14 cellular contexts compared by ENCODE assay signal in the genomic region with DNA sequence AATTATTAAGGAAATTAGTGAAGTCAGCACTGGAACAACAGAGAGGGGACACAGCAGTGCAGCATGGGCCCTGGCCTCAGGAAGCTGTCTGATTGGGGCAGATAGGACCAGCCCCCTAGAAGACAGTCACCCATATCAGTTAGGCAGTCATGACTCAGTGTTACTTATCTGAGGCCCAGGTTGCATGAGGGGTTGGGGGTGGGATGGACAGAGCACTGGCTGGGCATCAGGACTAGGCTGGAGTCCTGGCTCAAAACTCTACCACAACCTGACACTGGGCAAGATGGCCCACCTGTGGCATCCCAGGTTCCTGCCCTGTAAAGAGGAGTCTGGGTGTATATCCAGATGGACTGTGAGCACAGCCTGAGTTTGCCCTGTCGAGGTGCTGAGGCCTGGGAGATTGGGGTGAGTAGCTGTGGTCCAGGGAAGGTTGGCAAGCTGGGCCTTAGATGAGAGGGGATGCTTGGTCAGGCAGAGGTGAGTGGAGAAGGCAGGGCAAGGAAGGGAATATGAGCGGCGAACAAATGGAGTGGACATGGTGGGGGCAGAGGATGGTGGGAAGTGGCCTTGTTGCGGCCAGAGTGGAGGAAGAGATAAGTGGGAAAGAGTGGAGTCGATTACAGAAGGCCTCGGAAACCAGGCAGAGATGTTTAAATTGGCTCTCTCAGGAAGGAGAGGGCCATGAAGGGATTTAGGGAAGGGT. TPM values are rescaled to one million over a fixed set of nuclear protein-coding genes. Genes with fewer than 3 reads are reported as not detected.
DNase-seq lines count a peak whose midpoint lies in the region; ATAC-seq and TF ChIP-seq lines count a peak whose summit lies in the region.
"Had no signal": no experiment of that assay in that cellular context is flagged by ENCODE, and none has a peak within 500 bp of the region (broad histone marks: within the 10 kb centered on the region; RNA-seq: fewer than 3 reads in every experiment).

No MANE protein-coding gene starts in this region.

- no peaks in the 10 kb centered on the region for H3K27me3 ChIP-seq in CD4-positive, CD25-positive, alpha-beta regulatory T cell (ENCODE audit: control insufficient read depth, insufficient read depth, low read length)
- H3K27me3 ChIP-seq in naive thymus-derived CD4-positive, alpha-beta T cell (ENCODE audit: control insufficient read depth in 2 of 2, insufficient read depth in 2 of 2, low read length in 2 of 2): no peaks in the 10 kb centered on the region
- H3K27me3 ChIP-seq: SJCRH30, testis had no signal

- no peaks in the 10 kb centered on the region for H3K9me3 Mint-ChIP-seq in CD4-positive, CD25-positive, alpha-beta regulatory T cell
- no peaks in the 10 kb centered on the region for H3K9me3 Mint-ChIP-seq in HFFc6
- H3K9me3 Mint-ChIP-seq in activated naive CD8-positive, alpha-beta T cell treated with anti-CD3 and anti-CD28 coated beads, Interleukin-2, amount 10 ng/mL, durations not matched to agents 7 days and 5 days: no peaks in the 10 kb centered on the region
- H3K9me3 Mint-ChIP-seq in naive thymus-derived CD4-positive, alpha-beta T cell: no peaks in the 10 kb centered on the region
- H3K9me3 Mint-ChIP-seq: CD8-positive, alpha-beta T cell had no signal

- no peak overlapping the region for H3K4me3 ChIP-seq in CD4-positive, CD25-positive, alpha-beta regulatory T cell (ENCODE audit: low read depth, low read length)
- no peak overlapping the region for H3K4me3 ChIP-seq in naive thymus-derived CD4-positive, alpha-beta T cell (ENCODE audit: low read length)
- H3K4me3 ChIP-seq: mucosa of descending colon, SJCRH30, testis had no signal

- no peak for TF ChIP-seq CTCF in HFFc6 (IDR thresholded peaks at IDR 0.05)

- H3K27me3 Mint-ChIP-seq in CD4-positive, CD25-positive, alpha-beta regulatory T cell: no peaks in the 10 kb centered on the region
- H3K27me3 Mint-ChIP-seq in HFFc6 (ENCODE audit: insufficient read depth): peaks cover 2% of the 10 kb centered on the region; the same call in 1 of the 2 replicates
- H3K27me3 Mint-ChIP-seq in activated naive CD8-positive, alpha-beta T cell treated with anti-CD3 and anti-CD28 coated beads, Interleukin-2, amount 10 ng/mL, durations not matched to agents 7 days and 5 days: no peaks in the 10 kb centered on the region
- H3K27me3 Mint-ChIP-seq in naive thymus-derived CD4-positive, alpha-beta T cell: no peaks in the 10 kb centered on the region

- no peak overlapping the region for H3K27ac ChIP-seq in CD4-positive, CD25-positive, alpha-beta regulatory T cell (ENCODE audit: insufficient read depth, low read length, poor library complexity, severe bottlenecking)
- no peak overlapping the region for H3K27ac ChIP-seq in naive thymus-derived CD4-positive, alpha-beta T cell (ENCODE audit: low read depth, low read length)
- H3K27ac ChIP-seq: SJCRH30, testis had no signal

- POLR2A ChIA-PET in activated naive CD8-positive, alpha-beta T cell treated with anti-CD3 and anti-CD28 coated beads, Interleukin-2, amount 10 ng/mL, durations not matched to agents 7 days and 5 days (lab: Charles Lee): no interaction called here
- POLR2A ChIA-PET in naive thymus-derived CD4-positive, alpha-beta T cell (lab: Charles Lee): interaction anchor here (1.5 to 4.6 kb wide), 2 partner anchors 13 to 31 kb away, joined by 3 to 48 read pairs; no protein-coding TSS in a partner anchor

- no peak overlapping the region for H3K27ac Mint-ChIP-seq in CD4-positive, CD25-positive, alpha-beta regulatory T cell
- peak overlapping the region; percentile 63 for H3K27ac Mint-ChIP-seq in HFFc6
- H3K27ac Mint-ChIP-seq in activated naive CD8-positive, alpha-beta T cell treated with anti-CD3 and anti-CD28 coated beads, Interleukin-2, amount 10 ng/mL, durations not matched to agents 7 days and 5 days: peak overlapping the region; percentile 67
- peak overlapping the region in 6 of 9 donors; percentile 14 to 72 (median 34) for H3K27ac Mint-ChIP-seq in naive thymus-derived CD4-positive, alpha-beta T cell
- H3K27ac Mint-ChIP-seq: CD8-positive, alpha-beta T cell had no signal

- peaks cover 0 to 22% (median 8%) of the 10 kb centered on the region in 4 donors for H3K4me1 Mint-ChIP-seq in CD4-positive, CD25-positive, alpha-beta regulatory T cell
- peaks cover 39% of the 10 kb centered on the region for H3K4me1 Mint-ChIP-seq in HFFc6 (ENCODE audit: low read depth)
- H3K4me1 Mint-ChIP-seq in activated naive CD8-positive, alpha-beta T cell treated with anti-CD3 and anti-CD28 coated beads, Interleukin-2, amount 10 ng/mL, durations not matched to agents 7 days and 5 days: peaks cover 23% of the 10 kb centered on the region
- peaks cover 7 to 31% (median 15%) of the 10 kb centered on the region in 7 donors for H3K4me1 Mint-ChIP-seq in naive thymus-derived CD4-positive, alpha-beta T cell

- H3K36me3 Mint-ChIP-seq in CD4-positive, CD25-positive, alpha-beta regulatory T cell: no peaks in the 10 kb centered on the region
- peaks cover 1% of the 10 kb centered on the region; the same call in 1 of the 2 replicates for H3K36me3 Mint-ChIP-seq in HFFc6 (ENCODE audit: low read depth)
- H3K36me3 Mint-ChIP-seq in activated naive CD8-positive, alpha-beta T cell treated with anti-CD3 and anti-CD28 coated beads, Interleukin-2, amount 10 ng/mL, durations not matched to agents 7 days and 5 days: peaks cover under 1% of the 10 kb centered on the region
- peaks cover 0 to 3% (median 0%) of the 10 kb centered on the region in 5 donors for H3K36me3 Mint-ChIP-seq in naive thymus-derived CD4-positive, alpha-beta T cell

- H3K9me3 ChIP-seq in CD4-positive, CD25-positive, alpha-beta regulatory T cell (ENCODE audit: control insufficient read depth in 2 of 2, low read length in 2 of 2): no peaks in the 10 kb centered on the region
- H3K9me3 ChIP-seq in naive thymus-derived CD4-positive, alpha-beta T cell (ENCODE audit: control insufficient read depth in 2 of 3, low read length in 3 of 3): no peaks in the 10 kb centered on the region
- H3K9me3 ChIP-seq: mucosa of descending colon, SJCRH30, testis had no signal

- no peak for DNase-seq in CD4-positive, CD25-positive, alpha-beta regulatory T cell
- DNase-seq in HFFc6 (no peak), dedifferentiated amniotic fluid mesenchymal stem cell (ENCODE audit: extremely low spot score) (no peak)
- DNase-seq in activated naive CD8-positive, alpha-beta T cell treated with anti-CD3 and anti-CD28 coated beads, Interleukin-2, amount 10 ng/mL, durations not matched to agents 7 days and 5 days: no peak
- DNase-seq in naive thymus-derived CD4-positive, alpha-beta T cell: no peak
- no peak for DNase-seq in activated effector memory CD4-positive, alpha-beta T cell treated with Interleukin-2 at 50 U/mL for 16 hours
- DNase-seq: CD8-positive, alpha-beta T cell; mucosa of descending colon; NCI-H1436 treated with DMSO at 0.1 percent for 48 hours; SJCRH30; testis had no signal

- intact Hi-C loops in naive thymus-derived CD4-positive, alpha-beta T cell (cut with micrococcal nuclease): loop anchor here (5.0 to 10.0 kb wide), 5 partner anchors 133 to 1553 kb away; partner anchors contain the start of genes TYSND1 (in 2 of the 2), SGPL1 (in 1 of the 2) and SUPV3L1 (in 1 of the 2)

- H3K4me1 ChIP-seq in CD4-positive, CD25-positive, alpha-beta regulatory T cell (ENCODE audit: control insufficient read depth, insufficient read depth, low read length, poor library complexity, severe bottlenecking): peaks cover 27% of the 10 kb centered on the region
- H3K4me1 ChIP-seq in naive thymus-derived CD4-positive, alpha-beta T cell (ENCODE audit: control insufficient read depth in 2 of 2, insufficient read depth in 2 of 2, low read length in 2 of 2): peaks cover 18 to 22% of the 10 kb centered on the region in 2 donors
- H3K4me1 ChIP-seq: SJCRH30 had no signal

- H3K36me3 ChIP-seq in CD4-positive, CD25-positive, alpha-beta regulatory T cell (ENCODE audit: control insufficient read depth, insufficient read depth, low read length): no peaks in the 10 kb centered on the region
- H3K36me3 ChIP-seq in naive thymus-derived CD4-positive, alpha-beta T cell (ENCODE audit: control insufficient read depth in 2 of 3, insufficient read depth in 3 of 3, low read length in 3 of 3): peaks cover 0 to 5% (median 0%) of the 10 kb centered on the region in 3 experiments
- H3K36me3 ChIP-seq: SJCRH30 had no signal

- CTCF ChIA-PET in naive thymus-derived CD4-positive, alpha-beta T cell (lab: Charles Lee): interaction anchor here (0.6 kb wide), 1 partner anchor 31 kb away, joined by 4 read pairs; no protein-coding TSS in a partner anchor

- ATAC-seq in CD4-positive, CD25-positive, alpha-beta regulatory T cell (ENCODE audit: low read depth in 2 of 2): no peak
- ATAC-seq in activated naive CD8-positive, alpha-beta T cell treated with anti-CD3 and anti-CD28 coated beads, Interleukin-2, amount 10 ng/mL, durations not matched to agents 7 days and 5 days (ENCODE audit: low read depth): no peak
- no peak for ATAC-seq in naive thymus-derived CD4-positive, alpha-beta T cell
- ATAC-seq in GM21423 (IDR thresholded peaks at IDR 0.05; ENCODE audit: unreplicated experiment): no peak
- no peak for ATAC-seq in HG02840 (IDR thresholded peaks at IDR 0.05; ENCODE audit: low FRiP score, unreplicated experiment)
- ATAC-seq: activated CD4-positive, CD25-positive, alpha-beta regulatory T cell treated with anti-CD3 and anti-CD28 coated beads, Interleukin-2, amount 50 U/mL, for 24 hours; CD8-positive, alpha-beta T cell; mucosa of descending colon had no signal

- peak overlapping the region in 3 of 4 donors; percentile 58 to 99 (median 78) for H3K4me3 Mint-ChIP-seq in CD4-positive, CD25-positive, alpha-beta regulatory T cell
- no peak overlapping the region for H3K4me3 Mint-ChIP-seq in HFFc6
- no peak overlapping the region for H3K4me3 Mint-ChIP-seq in activated naive CD8-positive, alpha-beta T cell treated with anti-CD3 and anti-CD28 coated beads, Interleukin-2, amount 10 ng/mL, durations not matched to agents 7 days and 5 days
- H3K4me3 Mint-ChIP-seq in naive thymus-derived CD4-positive, alpha-beta T cell: peak overlapping the region in 2 of 10 donors; percentile 18 to 88
- H3K4me3 Mint-ChIP-seq: CD8-positive, alpha-beta T cell had no signal

RNA-seq across cellular contexts. Expression of gene HK1, which starts 37.5 kb away (rescaled TPM):
- 86.4 TPM for total RNA-seq in CD4-positive, CD25-positive, alpha-beta regulatory T cell
- polyA plus RNA-seq in CD4-positive, CD25-positive, alpha-beta regulatory T cell: 100 to 1,000 TPM in 3 of 4 donors, 10 to 100 TPM in 1; 95.6 to 115 (median 106) TPM
- 100 to 1,000 TPM; 149 to 158 (median 155) TPM for total RNA-seq in HFFc6 (2021; fragmentation: NEBNext Ultra II Directional; extraction: Animal tissue kit (Norgen Biotek cat#: 25700))
- total RNA-seq in activated naive CD8-positive, alpha-beta T cell treated with anti-CD3 and anti-CD28 coated beads, Interleukin-2, amount 10 ng/mL, durations not matched to agents 7 days and 5 days: 100 to 1,000 TPM; 118 to 123 TPM
- total RNA-seq in naive thymus-derived CD4-positive, alpha-beta T cell: 100 to 1,000 TPM in 1 of 5 experiments, 10 to 100 TPM in 4; 60.1 to 144 (median 66.3) TPM
- polyA plus RNA-seq in naive thymus-derived CD4-positive, alpha-beta T cell: 100 to 1,000 TPM in 1 of 2 donors, 10 to 100 TPM in 1; 95.5 to 138 TPM

Comparison
In these comparisons a context has a peak if more than half of its experiments do, and no peak if none do; other contexts are left out.
1. H3K27ac Mint-ChIP-seq: peak in HFFc6 (single experiment), activated naive CD8-positive, alpha-beta T cell treated with anti-CD3 and anti-CD28 coated beads, Interleukin-2, amount 10 ng/mL, durations not matched to agents 7 days and 5 days (single experiment) and naive thymus-derived CD4-positive, alpha-beta T cell (6 of 9); none in CD4-positive, CD25-positive, alpha-beta regulatory T cell (0 of 3).
2. H3K4me3 Mint-ChIP-seq: peak in CD4-positive, CD25-positive, alpha-beta regulatory T cell (3 of 4); none in HFFc6 (single experiment) and activated naive CD8-positive, alpha-beta T cell treated with anti-CD3 and anti-CD28 coated beads, Interleukin-2, amount 10 ng/mL, durations not matched to agents 7 days and 5 days (single experiment).